In the genomic region with DNA sequence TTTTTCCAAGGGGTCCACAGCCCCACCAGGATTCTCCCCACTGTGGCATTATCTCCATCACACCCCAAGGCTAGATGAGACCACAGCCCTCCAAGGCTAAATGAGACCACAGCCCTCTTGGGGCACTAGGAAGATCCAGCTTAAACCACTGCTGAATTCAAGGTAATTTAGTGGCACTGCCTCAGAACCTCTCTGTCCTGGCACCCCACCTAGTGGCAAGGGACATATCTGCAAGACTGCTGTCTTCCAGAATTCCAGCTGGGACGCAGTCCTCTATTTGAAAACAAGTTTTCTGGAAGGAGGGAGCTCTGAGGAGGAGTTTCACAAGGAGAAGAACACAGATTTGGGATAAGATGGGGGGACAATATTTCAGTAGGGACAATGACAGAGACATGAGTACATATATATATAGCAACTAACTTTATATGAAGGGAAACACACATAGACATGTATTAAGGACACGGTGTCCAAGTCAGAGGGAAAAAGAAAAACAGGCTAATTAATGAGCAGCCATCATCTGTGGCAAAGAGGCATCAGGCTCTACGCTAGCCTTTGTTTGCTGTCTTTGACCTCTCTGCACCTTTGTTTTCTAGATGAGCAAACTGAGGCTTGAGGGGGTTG, we compare ENCODE assay signal across 9 cellular contexts. TPM values are rescaled to one million over a fixed set of nuclear protein-coding genes. Genes with fewer than 3 reads are reported as not detected.
DNase-seq lines count a peak whose midpoint lies in the region; ATAC-seq and TF ChIP-seq lines count a peak whose summit lies in the region.
"Had no signal": no experiment of that assay in that cellular context is flagged by ENCODE, and none has a peak within 500 bp of the region (broad histone marks: within the 10 kb centered on the region; RNA-seq: fewer than 3 reads in every experiment).

No MANE protein-coding gene starts in this region.

- no peak for TF ChIP-seq POLR2A in body of pancreas (IDR thresholded peaks at IDR 0.05)
- TF ChIP-seq POLR2A in ovary (IDR thresholded peaks at IDR 0.05): no peak

- ATAC-seq in body of pancreas (no peak), GM18520 (IDR thresholded peaks at IDR 0.05; ENCODE audit: unreplicated experiment) (no peak)

- DNase-seq in AG09319 (ENCODE audit: extremely low read depth, low read depth): no peak
- DNase-seq in NCI-H2107 treated with DMSO at 0.1 percent for 48 hours (lab: John Stamatoyannopoulos, UW; ENCODE audit: unreplicated experiment): peak; percentile 34
- peak; percentile 37 to 63 (median 49) for DNase-seq in body of pancreas
- no peak for DNase-seq in ovary
- no peak for DNase-seq in NOMO-1 treated with DMSO at 0.1 percent for 48 hours (lab: John Stamatoyannopoulos, UW; ENCODE audit: unreplicated experiment)

- H3K4me3 Mint-ChIP-seq in nephron: no peak overlapping the region

- no peak overlapping the region for H3K27ac Mint-ChIP-seq in nephron

- H3K4me1 ChIP-seq in body of pancreas (no peaks in the 10 kb centered on the region), ovary (ENCODE audit: insufficient read depth) (no peaks in the 10 kb centered on the region)

- no peaks in the 10 kb centered on the region for H3K27me3 Mint-ChIP-seq in nephron (ENCODE audit: low read depth)

- no peak for TF ChIP-seq EP300 in ovary (IDR thresholded peaks at IDR 0.05)

- intact Hi-C loops in body of pancreas (cut with DNase I) (no loop called here), ovary (cut with DNase I) (no loop called here)

- H3K4me3 ChIP-seq in body of pancreas (no peak overlapping the region), ovary (no peak overlapping the region)

- H3K36me3 ChIP-seq in body of pancreas (replicated peaks in 1 of 2; ENCODE audit: insufficient read depth in 1 of 2, low read depth in 2 of 2): no peaks in the 10 kb centered on the region
- H3K36me3 ChIP-seq in ovary: no peaks in the 10 kb centered on the region

- peaks cover 7% of the 10 kb centered on the region for H3K4me1 Mint-ChIP-seq in nephron

- H3K27ac ChIP-seq in body of pancreas: no peak overlapping the region
- no peak overlapping the region for H3K27ac ChIP-seq in ovary
- H3K27ac ChIP-seq: epithelial cell of prostate had no signal

- H3K9me3 ChIP-seq in body of pancreas (no peaks in the 10 kb centered on the region), ovary (no peaks in the 10 kb centered on the region)

- 22 to 37% methylated on average over 2 to 3 of the region's 3 CpGs for WGBS in body of pancreas, 2 donors
- 50 to 66% (median 50%) methylated on average over 3 of the region's 3 CpGs for WGBS in ovary, 3 donors

- no peaks in the 10 kb centered on the region for H3K9me3 Mint-ChIP-seq in nephron

- no peaks in the 10 kb centered on the region for H3K27me3 ChIP-seq in body of pancreas
- no peaks in the 10 kb centered on the region for H3K27me3 ChIP-seq in ovary

- TF ChIP-seq CTCF in AG09319 (IDR thresholded peaks at IDR 0.05; ENCODE audit: low read depth, low read length) (peak; percentile 53), GM12874 (IDR thresholded peaks at IDR 0.05; ENCODE audit: insufficient read depth, low read depth, low read length) (peak; percentile 55; the same call in 1 of the 2 replicates), body of pancreas (IDR thresholded peaks at IDR 0.05) (peak; percentile 25 to 60 (median 40)), nephron (IDR thresholded peaks at IDR 0.05; ENCODE audit: unreplicated experiment in 3 of 3) (peak; percentile 18 to 33 (median 22)), ovary (IDR thresholded peaks at IDR 0.05) (no peak)

- no peaks in the 10 kb centered on the region for H3K36me3 Mint-ChIP-seq in nephron (ENCODE audit: low read depth)

RNA-seq across cellular contexts. Expression of a gene that starts 9.3 kb away (rescaled TPM):
- total RNA-seq in body of pancreas: 10 to 100 TPM; 15.0 to 17.8 TPM
- total RNA-seq in ovary: 10 to 100 TPM; 18.5 to 94.3 (median 48.1) TPM
- polyA plus RNA-seq in ovary: 100 to 1,000 TPM in 1 of 2 donors, 10 to 100 TPM in 1; 42.9 to 119 TPM

RNA-seq across cellular contexts. Expression of a gene that starts 9.6 kb away (rescaled TPM):
- total RNA-seq in body of pancreas: 10 to 100 TPM in 1 of 2 donors, 1 to 10 TPM in 1; 3.4 to 20.1 TPM
- total RNA-seq in ovary: 10 to 100 TPM in 6 of 7 donors, 1 to 10 TPM in 1; 5.0 to 33.8 (median 12.3) TPM
- 10 to 100 TPM; 11.9 to 48.6 TPM for polyA plus RNA-seq in ovary

RNA-seq across cellular contexts. Expression of a gene that starts 51.8 kb away (rescaled TPM):
- total RNA-seq in body of pancreas: not detected
- not detected for total RNA-seq in ovary
- not detected for polyA plus RNA-seq in ovary

Comparison
In these comparisons a context has a peak if more than half of its experiments do, and no peak if none do; other contexts are left out.
1. DNase-seq: peak in NCI-H2107 treated with DMSO at 0.1 percent for 48 hours (single experiment) and body of pancreas (4 of 4); none in AG09319 (single experiment), ovary (0 of 5) and NOMO-1 treated with DMSO at 0.1 percent for 48 hours (single experiment).
2. CTCF ChIP-seq: peak in AG09319 (single experiment), GM12874 (single experiment), body of pancreas (7 of 7) and nephron (3 of 3); none in ovary (0 of 3).